In the genomic region with DNA sequence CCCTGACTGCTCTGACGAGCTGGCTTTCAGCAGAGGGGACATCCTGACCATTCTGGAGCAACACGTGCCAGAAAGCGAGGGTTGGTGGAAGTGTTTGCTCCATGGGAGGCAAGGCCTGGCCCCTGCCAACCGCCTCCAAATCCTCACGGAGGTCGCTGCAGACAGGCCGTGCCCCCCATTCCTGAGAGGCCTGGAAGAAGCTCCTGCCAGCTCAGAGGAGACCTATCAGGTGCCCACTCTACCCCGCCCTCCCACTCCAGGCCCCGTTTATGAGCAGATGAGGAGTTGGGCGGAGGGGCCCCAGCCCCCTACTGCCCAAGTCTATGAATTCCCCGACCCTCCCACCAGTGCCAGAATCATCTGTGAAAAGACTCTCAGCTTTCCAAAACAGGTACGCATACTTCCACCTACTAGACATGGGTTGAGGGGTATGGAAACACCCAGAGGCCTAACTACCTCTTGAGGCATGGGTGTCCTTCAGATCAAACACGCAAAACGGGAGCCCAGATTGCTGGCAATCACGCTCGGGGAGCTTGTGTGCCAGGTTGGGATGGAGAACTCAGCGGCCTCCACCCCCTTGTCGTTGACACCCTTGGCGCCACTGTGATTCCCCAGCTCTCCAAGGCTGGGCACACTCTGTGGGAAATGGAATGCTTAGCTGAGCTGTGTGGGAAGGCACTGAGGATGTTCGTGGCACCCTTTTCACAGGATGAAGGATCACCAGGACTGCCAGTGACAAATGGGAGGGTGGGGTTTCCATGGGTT, we compare ENCODE assay signal across 1 cellular context.
TF ChIP-seq lines count a peak whose summit lies in the region.

No MANE protein-coding gene starts in this region.

TF ChIP-seq in HepG2, 621 proteins besides CTCF, POLR2A, EP300 and RAD21:
- TF ChIP-seq EEA1 (CRISPR knock-in tag; IDR thresholded peaks at IDR 0.05; ENCODE audit: borderline replicate concordance) (no peak), GTF2F1 (IDR thresholded peaks at IDR 0.05; ENCODE audit: low read length) (no peak), NCOA1 (CRISPR knock-in tag; IDR thresholded peaks at IDR 0.05) (no peak), ZNF367 (CRISPR knock-in tag; IDR thresholded peaks at IDR 0.05; ENCODE audit: borderline replicate concordance) (no peak), KAT2B (IDR thresholded peaks at IDR 0.05; ENCODE audit: borderline replicate concordance, low read depth, low read length) (no peak)
- TF ChIP-seq, protein P1, sequence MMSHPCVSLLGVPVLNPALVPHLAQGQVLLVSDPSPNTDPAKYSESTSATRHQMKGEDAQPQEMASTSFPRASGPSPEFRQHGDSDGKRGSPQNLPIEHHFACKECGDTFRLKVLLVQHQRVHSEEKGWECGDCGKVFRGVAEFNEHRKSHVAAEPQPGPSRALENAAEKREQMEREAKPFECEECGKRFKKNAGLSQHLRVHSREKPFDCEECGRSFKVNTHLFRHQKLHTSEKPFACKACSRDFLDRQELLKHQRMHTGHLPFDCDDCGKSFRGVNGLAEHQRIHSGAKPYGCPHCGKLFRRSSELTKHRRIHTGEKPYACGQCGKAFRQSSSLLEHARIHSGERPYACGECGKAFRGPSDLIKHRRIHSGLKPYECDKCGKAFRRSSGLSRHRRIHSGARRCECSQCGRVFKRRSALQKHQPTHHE (CRISPR knock-in tag; IDR thresholded peaks at IDR 0.05; ENCODE audit: borderline replicate concordance), result no peak
- TF ChIP-seq, protein P2, sequence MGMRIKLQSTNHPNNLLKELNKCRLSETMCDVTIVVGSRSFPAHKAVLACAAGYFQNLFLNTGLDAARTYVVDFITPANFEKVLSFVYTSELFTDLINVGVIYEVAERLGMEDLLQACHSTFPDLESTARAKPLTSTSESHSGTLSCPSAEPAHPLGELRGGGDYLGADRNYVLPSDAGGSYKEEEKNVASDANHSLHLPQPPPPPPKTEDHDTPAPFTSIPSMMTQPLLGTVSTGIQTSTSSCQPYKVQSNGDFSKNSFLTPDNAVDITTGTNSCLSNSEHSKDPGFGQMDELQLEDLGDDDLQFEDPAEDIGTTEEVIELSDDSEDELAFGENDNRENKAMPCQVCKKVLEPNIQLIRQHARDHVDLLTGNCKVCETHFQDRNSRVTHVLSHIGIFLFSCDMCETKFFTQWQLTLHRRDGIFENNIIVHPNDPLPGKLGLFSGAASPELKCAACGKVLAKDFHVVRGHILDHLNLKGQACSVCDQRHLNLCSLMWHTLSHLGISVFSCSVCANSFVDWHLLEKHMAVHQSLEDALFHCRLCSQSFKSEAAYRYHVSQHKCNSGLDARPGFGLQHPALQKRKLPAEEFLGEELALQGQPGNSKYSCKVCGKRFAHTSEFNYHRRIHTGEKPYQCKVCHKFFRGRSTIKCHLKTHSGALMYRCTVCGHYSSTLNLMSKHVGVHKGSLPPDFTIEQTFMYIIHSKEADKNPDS (CRISPR knock-in tag; IDR thresholded peaks at IDR 0.05), result no peak
